In genomic region chr16:28073836-28074235, GRCh38 we compare ENCODE assay signal across 37 cellular contexts. TPM values are rescaled to one million over a fixed set of nuclear protein-coding genes. Genes with fewer than 3 reads are reported as not detected.
"Had no signal": no experiment of that assay in that cellular context is flagged by ENCODE, and none has a peak within 500 bp of the region (broad histone marks: within the 10 kb centered on the region; RNA-seq: fewer than 3 reads in every experiment).

No MANE protein-coding gene starts in this region.

- DNase-seq: Kasumi-1, MG63, NCI-H1048, NCI-H1092 treated with DMSO at 0.1 percent for 48 hours, NCI-H1105 treated with DMSO at 0.1 percent for 48 hours, NCI-H1417, NCI-H1436, NCI-H146, NCI-H1694, NCI-H187, NCI-H1930, NCI-H2029 treated with DMSO at 0.1 percent for 48 hours, NCI-H2081 treated with DMSO at 0.1 percent for 48 hours, NCI-H2107, NCI-H2171, NCI-H226, NCI-H446 treated with DMSO at 0.1 percent for 48 hours, NCI-H510A, NCI-H524, NCI-H526, NCI-H69, NCI-H748 treated with DMSO at 0.1 percent for 48 hours, NCI-H82, PC-9, SHP77, SIG-M5, SJCRH30 had no signal

- H2AFZ ChIP-seq: PC-9 had no signal

- H3K36me3 ChIP-seq: MG63, SJCRH30 had no signal

- H3K4me3 ChIP-seq: MG63, PC-9, SJCRH30, SK-N-MC had no signal

- FAIRE-seq: RCC 7860 had no signal

- H3K4me1 ChIP-seq: SJCRH30 had no signal

- ATAC-seq: Panc1, Right ventricle myocardium inferior, SK-N-SH treated with all-trans-retinoic acid at 6 μM for 48 hours had no signal

- H3K4me2 ChIP-seq: PC-9 had no signal

- H3K9me3 ChIP-seq: MG63, SJCRH30 had no signal

- H3K27ac ChIP-seq: PC-9, RWPE1, SJCRH30, SK-N-MC had no signal

RNA-seq across cellular contexts. Expression of gene GSG1L, which starts 10.3 kb away (rescaled TPM):
- total RNA-seq: M059J, OCI-LY7, PC-9, RPMI7951, SJCRH30, SK-MEL-5 had no signal
